8 cellular contexts compared by ENCODE assay signal in the genomic region with DNA sequence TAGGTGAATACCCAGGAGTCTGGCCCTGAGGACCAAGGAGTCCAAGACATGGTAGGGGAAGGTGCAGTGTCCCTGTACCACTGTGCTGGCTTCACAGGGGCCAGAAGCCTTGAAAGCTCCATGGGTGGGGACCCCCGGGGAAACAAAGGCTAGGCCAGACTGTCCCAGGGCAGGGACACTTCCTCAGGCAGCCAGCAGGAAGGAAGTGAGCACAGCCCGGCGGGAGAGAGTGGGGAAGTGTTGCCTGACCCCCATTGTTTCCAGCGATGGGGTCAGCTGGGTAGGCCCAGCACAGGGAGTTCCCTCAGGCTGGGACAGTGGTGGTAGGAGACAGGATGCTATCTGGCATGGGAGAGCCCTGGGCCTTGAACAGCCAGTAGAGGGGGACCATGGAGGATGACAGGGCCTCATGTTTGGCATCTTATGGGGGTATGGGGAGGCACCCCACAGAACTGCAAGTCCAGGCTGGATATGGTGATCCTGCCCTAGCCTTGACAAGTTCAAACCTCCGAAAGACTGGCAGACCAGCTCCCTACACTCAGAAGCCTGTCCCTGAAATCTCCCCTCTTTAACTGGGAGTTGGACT. TPM values are rescaled to one million over a fixed set of nuclear protein-coding genes. Genes with fewer than 3 reads are reported as not detected.
DNase-seq lines count a peak whose midpoint lies in the region; ATAC-seq, FAIRE-seq and TF ChIP-seq lines count a peak whose summit lies in the region.

No MANE protein-coding gene starts in this region.

- H4K20me1 ChIP-seq in endothelial cell of umbilical vein (replicated peaks; ENCODE audit: control insufficient read depth, extremely low read depth, insufficient read depth, low read length), result no peaks in the 10 kb centered on the region

- peak overlapping the region; percentile 88 for H3K9ac ChIP-seq in endothelial cell of umbilical vein (replicated peaks; ENCODE audit: extremely low read depth, insufficient read depth, low read length)

- H3K4me1 ChIP-seq in endothelial cell of umbilical vein (ENCODE audit: control insufficient read depth, extremely low read depth, insufficient read depth, low read length) (peaks cover 53% of the 10 kb centered on the region), upper lobe of right lung (peaks cover 60% of the 10 kb centered on the region)

- H3K27me3 Mint-ChIP-seq in activated T-cell treated with anti-CD3 and anti-CD28 coated beads, Interleukin-2, amount 50 U/mL, for 24 hours, result no peaks in the 10 kb centered on the region
- no peaks in the 10 kb centered on the region for H3K27me3 Mint-ChIP-seq in activated T-cell treated with anti-CD3 and anti-CD28 coated beads, Interleukin-2, amount 50 U/mL, for 72 hours (ENCODE audit: low read depth)
- H3K27me3 Mint-ChIP-seq in naive thymus-derived CD8-positive, alpha-beta T cell, result no peaks in the 10 kb centered on the region

- H2AFZ ChIP-seq in endothelial cell of umbilical vein (ENCODE audit: low read depth, low read length), result no peak overlapping the region

- H3K27ac ChIP-seq in endothelial cell of umbilical vein (ENCODE audit: insufficient read depth, low read depth, low read length) (peak overlapping the region; percentile 99), upper lobe of right lung (peak overlapping the region; percentile 98)

- H3K27me3 ChIP-seq in endothelial cell of umbilical vein (ENCODE audit: control insufficient read depth in 2 of 2, insufficient read depth in 2 of 2, low read length in 2 of 2) (no peaks in the 10 kb centered on the region), upper lobe of right lung (no peaks in the 10 kb centered on the region)

- H3K36me3 Mint-ChIP-seq in activated T-cell treated with anti-CD3 and anti-CD28 coated beads, Interleukin-2, amount 50 U/mL, for 24 hours (ENCODE audit: low read depth), result peaks cover 60% of the 10 kb centered on the region
- H3K36me3 Mint-ChIP-seq in activated T-cell treated with anti-CD3 and anti-CD28 coated beads, Interleukin-2, amount 50 U/mL, for 72 hours (ENCODE audit: insufficient read depth in 2 of 2), result no peaks in the 10 kb centered on the region
- peaks cover 0 to 6% (median 0%) of the 10 kb centered on the region in 3 donors for H3K36me3 Mint-ChIP-seq in naive thymus-derived CD8-positive, alpha-beta T cell

- FAIRE-seq in endothelial cell of umbilical vein (lab: Jason Lieb, UNC), result no peak

- no TSS peak for BruUV-seq in endothelial cell of umbilical vein (replicated peaks; lab: Mats Ljungman, UMichigan)

- H3K4me1 Mint-ChIP-seq in activated T-cell treated with anti-CD3 and anti-CD28 coated beads, Interleukin-2, amount 50 U/mL, for 24 hours (ENCODE audit: low read depth), result peaks cover 49% of the 10 kb centered on the region
- H3K4me1 Mint-ChIP-seq in activated T-cell treated with anti-CD3 and anti-CD28 coated beads, Interleukin-2, amount 50 U/mL, for 72 hours (ENCODE audit: low read depth), result peaks cover 51% of the 10 kb centered on the region
- H3K4me1 Mint-ChIP-seq in naive thymus-derived CD8-positive, alpha-beta T cell, result peaks cover 13 to 59% (median 50%) of the 10 kb centered on the region in 4 donors

- no peak overlapping the region for H3K4me3 Mint-ChIP-seq in activated T-cell treated with anti-CD3 and anti-CD28 coated beads, Interleukin-2, amount 50 U/mL, for 24 hours
- no peak overlapping the region for H3K4me3 Mint-ChIP-seq in activated T-cell treated with anti-CD3 and anti-CD28 coated beads, Interleukin-2, amount 50 U/mL, for 72 hours
- peak overlapping the region in 1 of 10 donors; percentile 29 for H3K4me3 Mint-ChIP-seq in naive thymus-derived CD8-positive, alpha-beta T cell

- H3K79me2 ChIP-seq in endothelial cell of umbilical vein (ENCODE audit: control insufficient read depth, insufficient read depth, low read length), result peaks cover 43% of the 10 kb centered on the region

- dilution Hi-C loops in endothelial cell of umbilical vein (cut with MboI; ENCODE audit: extremely low pct_ligation_motif_present, low sequenced_read_pairs), result no loop called here

- TF ChIP-seq CTCF in endothelial cell of umbilical vein (IDR thresholded peaks at IDR 0.05; ENCODE audit: extremely low read depth in 1 of 2, insufficient read depth in 1 of 2, low read depth in 1 of 2, low read length in 2 of 2) (peak in 1 of 2 donors; percentile 13), upper lobe of right lung (IDR thresholded peaks at IDR 0.05) (no peak)

- H3K36me3 ChIP-seq in endothelial cell of umbilical vein (ENCODE audit: control insufficient read depth in 2 of 2, extremely low read depth in 1 of 2, insufficient read depth in 2 of 2, low read length in 2 of 2) (peaks cover 8 to 21% of the 10 kb centered on the region in 2 experiments), upper lobe of right lung (peaks cover 20% of the 10 kb centered on the region)

- POLR2A ChIA-PET in endothelial cell of umbilical vein (lab: Charles Lee), result interaction anchor here (1.5 to 5.1 kb wide), 2 partner anchors 12 to 25 kb away, joined by 5 to 38 read pairs; a partner anchor contains a TSS
- POLR2A ChIA-PET in naive thymus-derived CD8-positive, alpha-beta T cell (lab: Charles Lee), result interaction anchor here (1.0 to 5.7 kb wide), 8 partner anchors 11 to 129 kb away, joined by 3 to 53 read pairs (median 4); a partner anchor contains a TSS

- no peak for DNase-seq in activated T-cell treated with anti-CD3 and anti-CD28 coated beads, Interleukin-2, amount 50 U/mL, for 24 hours
- DNase-seq in activated T-cell treated with anti-CD3 and anti-CD28 coated beads, Interleukin-2, amount 50 U/mL, for 72 hours, result no peak
- DNase-seq in endothelial cell of umbilical vein (ENCODE audit: low read depth, low spot score) (peak; percentile 95), upper lobe of right lung (peak; percentile 69), C1 segment of cervical spinal cord (lab: John Stamatoyannopoulos, UW) (no peak), NCI-H524 treated with DMSO at 0.1 percent for 48 hours (lab: John Stamatoyannopoulos, UW) (no peak)
- no peak for DNase-seq in naive thymus-derived CD8-positive, alpha-beta T cell

- TF ChIP-seq POLR2A in endothelial cell of umbilical vein (IDR thresholded peaks at IDR 0.05; ENCODE audit: low read depth, low read length), result peak; percentile 90

- ATAC-seq in activated T-cell treated with anti-CD3 and anti-CD28 coated beads, Interleukin-2, amount 50 U/mL, for 72 hours (replicated peaks in 1 of 2), result no peak
- no peak for ATAC-seq in naive thymus-derived CD8-positive, alpha-beta T cell
- peak; percentile 1 for ATAC-seq in upper lobe of right lung
- ATAC-seq in HG03039 (IDR thresholded peaks at IDR 0.05; ENCODE audit: unreplicated experiment), result no peak

- intact Hi-C loops in endothelial cell of umbilical vein (cut with micrococcal nuclease) (loop anchor here (1.0 to 2.0 kb wide), 6 partner anchors 11 to 157 kb away; a partner anchor contains a TSS), upper lobe of right lung (cut with DNase I) (no loop called here)

- H3K4me2 ChIP-seq in endothelial cell of umbilical vein (ENCODE audit: insufficient read depth, low read length), result peak overlapping the region; percentile 75

- H3K4me3 ChIP-seq in endothelial cell of umbilical vein (replicated peaks in 1 of 3; ENCODE audit: insufficient read depth in 1 of 3, low read depth in 1 of 3, low read length in 3 of 3) (peak overlapping the region in 1 of 3 experiments; percentile 25), upper lobe of right lung (peak overlapping the region; percentile 11)

- no peaks in the 10 kb centered on the region for H3K9me3 ChIP-seq in endothelial cell of umbilical vein (replicated peaks; ENCODE audit: control insufficient read depth, insufficient read depth, low read length)
- H3K9me3 ChIP-seq in upper lobe of right lung, result no peaks in the 10 kb centered on the region

- H3K27ac Mint-ChIP-seq in activated T-cell treated with anti-CD3 and anti-CD28 coated beads, Interleukin-2, amount 50 U/mL, for 24 hours, result peak overlapping the region; percentile 71
- H3K27ac Mint-ChIP-seq in activated T-cell treated with anti-CD3 and anti-CD28 coated beads, Interleukin-2, amount 50 U/mL, for 72 hours, result no peak overlapping the region
- peak overlapping the region in 7 of 10 donors; percentile 25 to 79 (median 44) for H3K27ac Mint-ChIP-seq in naive thymus-derived CD8-positive, alpha-beta T cell

- H3K9me1 ChIP-seq in endothelial cell of umbilical vein (replicated peaks; ENCODE audit: control insufficient read depth, extremely low read depth, insufficient read depth, low read length), result no peaks in the 10 kb centered on the region

- no peaks in the 10 kb centered on the region for H3K9me3 Mint-ChIP-seq in activated T-cell treated with anti-CD3 and anti-CD28 coated beads, Interleukin-2, amount 50 U/mL, for 24 hours
- H3K9me3 Mint-ChIP-seq in activated T-cell treated with anti-CD3 and anti-CD28 coated beads, Interleukin-2, amount 50 U/mL, for 72 hours, result no peaks in the 10 kb centered on the region
- no peaks in the 10 kb centered on the region for H3K9me3 Mint-ChIP-seq in naive thymus-derived CD8-positive, alpha-beta T cell

- CTCF ChIA-PET in endothelial cell of umbilical vein (lab: Charles Lee), result interaction anchor here (0.7 to 4.3 kb wide), 21 partner anchors 9 to 219 kb away, joined by 3 to 66 read pairs (median 8); a partner anchor contains a TSS

RNA-seq across cellular contexts. Expression of a gene that starts 1.2 kb away (rescaled TPM):
- 1 to 10 TPM; 4.6 to 4.8 TPM for total RNA-seq in activated T-cell treated with anti-CD3 and anti-CD28 coated beads, Interleukin-2, amount 50 U/mL, for 72 hours
- total RNA-seq in endothelial cell of umbilical vein (266 and 279 TPM in 2 replicates), upper lobe of right lung (303 TPM)
- 970 and 1,145 TPM in 2 replicates for polyA plus RNA-seq in endothelial cell of umbilical vein
- polyA plus RNA-seq in endothelial cell of umbilical vein (2011; cell fraction: cytosol; rRNA removed), result 537 and 563 TPM in 2 replicates
- polyA plus RNA-seq in endothelial cell of umbilical vein (2011; cell fraction: nucleus; rRNA removed), result 347 and 354 TPM in 2 replicates
- polyA plus RNA-seq in endothelial cell of umbilical vein (2012), result 266 and 312 TPM in 2 replicates
- 480 and 514 TPM in 2 replicates for polyA minus RNA-seq in endothelial cell of umbilical vein
- polyA minus RNA-seq in endothelial cell of umbilical vein (2011; cell fraction: cytosol; rRNA and poly(A)+ RNA removed), result 26.4 TPM
- polyA minus RNA-seq in endothelial cell of umbilical vein (2011; cell fraction: nucleus; rRNA and poly(A)+ RNA removed), result 150 and 202 TPM in 2 replicates
- total RNA-seq in naive thymus-derived CD8-positive, alpha-beta T cell, result 1 to 10 TPM; 2.0 to 2.5 TPM
- 1 to 10 TPM; 1.8 to 6.1 (median 3.4) TPM for polyA plus RNA-seq in naive thymus-derived CD8-positive, alpha-beta T cell

RNA-seq across cellular contexts. Expression of a gene that starts 4.3 kb away (rescaled TPM):
- 10 to 100 TPM; 16.2 to 16.8 TPM for total RNA-seq in activated T-cell treated with anti-CD3 and anti-CD28 coated beads, Interleukin-2, amount 50 U/mL, for 72 hours
- total RNA-seq in endothelial cell of umbilical vein (30.0 and 31.0 TPM in 2 replicates), upper lobe of right lung (29.2 TPM)
- polyA plus RNA-seq in endothelial cell of umbilical vein, result 84.8 and 89.0 TPM in 2 replicates
- 42.4 and 49.4 TPM in 2 replicates for polyA plus RNA-seq in endothelial cell of umbilical vein (2011; cell fraction: cytosol; rRNA removed)
- polyA plus RNA-seq in endothelial cell of umbilical vein (2011; cell fraction: nucleus; rRNA removed), result 22.3 and 23.0 TPM in 2 replicates
- 32.4 and 32.5 TPM in 2 replicates for polyA plus RNA-seq in endothelial cell of umbilical vein (2012)
- 30.9 and 33.5 TPM in 2 replicates for polyA minus RNA-seq in endothelial cell of umbilical vein
- polyA minus RNA-seq in endothelial cell of umbilical vein (2011; cell fraction: cytosol; rRNA and poly(A)+ RNA removed), result 10.3 TPM
- polyA minus RNA-seq in endothelial cell of umbilical vein (2011; cell fraction: nucleus; rRNA and poly(A)+ RNA removed), result 8.5 and 9.1 TPM in 2 replicates
- total RNA-seq in naive thymus-derived CD8-positive, alpha-beta T cell, result 10 to 100 TPM; 21.8 to 22.7 TPM
- polyA plus RNA-seq in naive thymus-derived CD8-positive, alpha-beta T cell, result 10 to 100 TPM; 48.4 to 54.3 (median 53.7) TPM

RNA-seq across cellular contexts. Expression of a gene that starts 16.9 kb away (rescaled TPM):
- 10 to 100 TPM; 51.4 to 61.6 TPM for total RNA-seq in activated T-cell treated with anti-CD3 and anti-CD28 coated beads, Interleukin-2, amount 50 U/mL, for 72 hours
- total RNA-seq in endothelial cell of umbilical vein (27.0 and 31.9 TPM in 2 replicates), upper lobe of right lung (39.1 TPM)
- polyA plus RNA-seq in endothelial cell of umbilical vein, result 52.2 and 59.7 TPM in 2 replicates
- polyA plus RNA-seq in endothelial cell of umbilical vein (2011; cell fraction: cytosol; rRNA removed), result 48.7 and 57.4 TPM in 2 replicates
- 46.5 and 64.6 TPM in 2 replicates for polyA plus RNA-seq in endothelial cell of umbilical vein (2011; cell fraction: nucleus; rRNA removed)
- polyA plus RNA-seq in endothelial cell of umbilical vein (2012), result 17.7 and 24.5 TPM in 2 replicates
- polyA minus RNA-seq in endothelial cell of umbilical vein, result 14.7 and 20.1 TPM in 2 replicates
- polyA minus RNA-seq in endothelial cell of umbilical vein (2011; cell fraction: cytosol; rRNA and poly(A)+ RNA removed), result 22.3 TPM
- polyA minus RNA-seq in endothelial cell of umbilical vein (2011; cell fraction: nucleus; rRNA and poly(A)+ RNA removed), result 18.0 and 21.2 TPM in 2 replicates
- 10 to 100 TPM; 67.3 to 70.8 TPM for total RNA-seq in naive thymus-derived CD8-positive, alpha-beta T cell
- 10 to 100 TPM; 50.8 to 87.6 (median 68.1) TPM for polyA plus RNA-seq in naive thymus-derived CD8-positive, alpha-beta T cell

RNA-seq across cellular contexts. Expression of a gene that starts 20.3 kb away (rescaled TPM):
- under 1 TPM in 1 of 2 donors, not detected in 1; 0.19 TPM for total RNA-seq in activated T-cell treated with anti-CD3 and anti-CD28 coated beads, Interleukin-2, amount 50 U/mL, for 72 hours
- total RNA-seq in endothelial cell of umbilical vein (1.6 and 2.2 TPM in 2 replicates), upper lobe of right lung (78.8 TPM)
- polyA plus RNA-seq in endothelial cell of umbilical vein, result 3.3 and 3.8 TPM in 2 replicates
- 1.7 and 1.8 TPM in 2 replicates for polyA plus RNA-seq in endothelial cell of umbilical vein (2011; cell fraction: cytosol; rRNA removed)
- 3.6 and 3.7 TPM in 2 replicates for polyA plus RNA-seq in endothelial cell of umbilical vein (2011; cell fraction: nucleus; rRNA removed)
- 0.65 and 0.68 TPM in 2 replicates for polyA plus RNA-seq in endothelial cell of umbilical vein (2012)
- 2.3 and 4.3 TPM in 2 replicates for polyA minus RNA-seq in endothelial cell of umbilical vein
- 27.9 TPM for polyA minus RNA-seq in endothelial cell of umbilical vein (2011; cell fraction: cytosol; rRNA and poly(A)+ RNA removed)
- polyA minus RNA-seq in endothelial cell of umbilical vein (2011; cell fraction: nucleus; rRNA and poly(A)+ RNA removed), result 2.5 and 4.9 TPM in 2 replicates
- total RNA-seq in naive thymus-derived CD8-positive, alpha-beta T cell, result under 1 TPM; 0.16 to 0.39 TPM
- under 1 TPM in 2 of 3 donors, not detected in 1; 0.54 to 0.75 TPM for polyA plus RNA-seq in naive thymus-derived CD8-positive, alpha-beta T cell

RNA-seq across cellular contexts. Expression of a gene that starts 21.8 kb away (rescaled TPM):
- 1 to 10 TPM; 1.2 TPM for total RNA-seq in activated T-cell treated with anti-CD3 and anti-CD28 coated beads, Interleukin-2, amount 50 U/mL, for 72 hours
- total RNA-seq in endothelial cell of umbilical vein (0.38 and 0.51 TPM in 2 replicates), upper lobe of right lung (2.8 TPM)
- 0.25 and 0.33 TPM in 2 replicates for polyA plus RNA-seq in endothelial cell of umbilical vein
- 0.18 and 0.25 TPM in 2 replicates for polyA plus RNA-seq in endothelial cell of umbilical vein (2011; cell fraction: cytosol; rRNA removed)
- 0.49 and 0.75 TPM in 2 replicates for polyA plus RNA-seq in endothelial cell of umbilical vein (2011; cell fraction: nucleus; rRNA removed)
- polyA plus RNA-seq in endothelial cell of umbilical vein (2012), result 0.12 TPM in 1 of 2 replicates, not detected in the other
- not detected in 2 replicates for polyA minus RNA-seq in endothelial cell of umbilical vein
- not detected for polyA minus RNA-seq in endothelial cell of umbilical vein (2011; cell fraction: cytosol; rRNA and poly(A)+ RNA removed)
- 0.19 and 0.48 TPM in 2 replicates for polyA minus RNA-seq in endothelial cell of umbilical vein (2011; cell fraction: nucleus; rRNA and poly(A)+ RNA removed)
- 1 to 10 TPM; 3.6 to 4.0 TPM for total RNA-seq in naive thymus-derived CD8-positive, alpha-beta T cell
- not detected for polyA plus RNA-seq in naive thymus-derived CD8-positive, alpha-beta T cell

Comparison
In these comparisons a context has a peak if more than half of its experiments do, and no peak if none do; other contexts are left out.
1. DNase-seq: peak in endothelial cell of umbilical vein (single experiment) and upper lobe of right lung (single experiment); none in activated T-cell treated with anti-CD3 and anti-CD28 coated beads, Interleukin-2, amount 50 U/mL, for 24 hours (single experiment), activated T-cell treated with anti-CD3 and anti-CD28 coated beads, Interleukin-2, amount 50 U/mL, for 72 hours (0 of 2), naive thymus-derived CD8-positive, alpha-beta T cell (0 of 10), C1 segment of cervical spinal cord (0 of 14) and NCI-H524 treated with DMSO at 0.1 percent for 48 hours (single experiment).
2. RNA of a gene that starts 1.2 kb away (total RNA-seq): 303 TPM in upper lobe of right lung (single experiment) and 266 to 279 TPM in endothelial cell of umbilical vein; 4.6 to 4.8 TPM in activated T-cell treated with anti-CD3 and anti-CD28 coated beads, Interleukin-2, amount 50 U/mL, for 72 hours and 2.0 to 2.5 TPM in naive thymus-derived CD8-positive, alpha-beta T cell; every median in the first group is over 10 times any median in the second.